In the genomic region with DNA sequence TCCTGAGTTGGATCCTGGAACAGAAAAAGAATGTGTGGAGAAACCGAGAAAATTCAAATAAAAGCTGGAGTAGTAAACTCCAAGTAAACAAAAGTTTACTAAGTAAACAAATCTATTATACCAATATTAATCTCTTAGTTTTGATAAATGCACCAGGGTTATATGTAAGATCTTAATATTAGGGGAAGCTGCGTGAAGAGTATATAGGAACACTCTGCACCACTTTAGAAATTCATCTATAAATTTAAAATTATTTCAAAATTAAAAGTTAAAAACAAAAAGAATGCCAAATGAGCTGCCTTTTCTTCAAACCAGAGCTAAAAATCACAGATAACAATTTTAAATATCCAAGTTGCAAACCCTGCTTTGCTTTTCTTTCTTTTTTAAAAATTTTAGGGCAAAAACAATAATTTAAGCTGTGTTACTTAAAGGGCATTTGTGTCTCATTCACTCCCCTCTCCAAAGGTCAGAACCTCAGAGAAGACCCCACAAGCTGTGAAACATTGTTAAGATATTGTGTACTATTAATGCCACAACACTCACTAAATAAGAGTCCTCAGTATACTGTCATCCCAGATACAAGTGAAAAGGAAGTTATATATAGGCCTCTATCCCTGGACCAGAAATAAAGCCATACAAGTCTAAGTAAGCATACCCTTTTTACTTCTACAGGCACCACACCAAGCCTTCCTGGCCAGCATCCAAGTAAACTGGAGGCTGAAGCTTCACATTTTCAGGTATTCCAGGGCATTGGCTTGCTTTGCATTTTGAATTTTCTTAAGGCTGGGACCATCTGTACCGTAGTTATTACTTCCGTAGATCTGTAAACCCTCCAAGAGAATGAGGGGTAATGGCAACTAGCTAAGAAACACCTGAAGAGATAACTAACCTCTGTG, we compare ENCODE assay signal across 19 cellular contexts. TPM values are rescaled to one million over a fixed set of nuclear protein-coding genes. Genes with fewer than 3 reads are reported as not detected.
DNase-seq lines count a peak whose midpoint lies in the region; ATAC-seq and TF ChIP-seq lines count a peak whose summit lies in the region.
"Had no signal": no experiment of that assay in that cellular context is flagged by ENCODE, and none has a peak within 500 bp of the region (broad histone marks: within the 10 kb centered on the region; RNA-seq: fewer than 3 reads in every experiment).

No MANE protein-coding gene starts in this region.

- ATAC-seq in heart right ventricle (peak in 6 of 8 donors; percentile 32 to 61 (median 50)), left cardiac atrium (no peak), GM18867 (IDR thresholded peaks at IDR 0.05; ENCODE audit: unreplicated experiment) (no peak), HG03175 (IDR thresholded peaks at IDR 0.05; ENCODE audit: unreplicated experiment) (no peak)
- ATAC-seq: PC-3 had no signal

- peaks cover 6 to 69% (median 44%) of the 10 kb centered on the region in 9 donors for H3K4me1 ChIP-seq in heart right ventricle
- H3K4me1 ChIP-seq in thyroid gland: peaks cover 2 to 5% of the 10 kb centered on the region in 2 donors
- H3K4me1 ChIP-seq: BE2C, HAP-1 had no signal

- DNase-seq in heart right ventricle (no peak), left cardiac atrium (no peak), M059J (ENCODE audit: low read depth) (peak; percentile 12), medulla oblongata (ENCODE audit: extremely low spot score) (peak; percentile 29), thyroid gland (peak; percentile 57 to 61)
- DNase-seq: BE2C; Calu3; CD4-positive, alpha-beta memory T cell; DMS79; KG1; NCI-H1048; NCI-H226; NCI-H748 treated with DMSO at 0.1 percent for 48 hours; PC-3; SW 1271 had no signal

- intact Hi-C loops in heart right ventricle (cut with DNase I) (loop anchor here in 1 of 10 donors (10.0 kb wide), 1 partner anchor 46 kb away; no protein-coding TSS in a partner anchor), left cardiac atrium (cut with DNase I) (loop anchor here in 1 of 2 donors (10.0 kb wide), 1 partner anchor 226 kb away; the partner anchor contains the start of gene LZTS3), thyroid gland (cut with DNase I) (loop anchor here (10.0 kb wide), 1 partner anchor 196 kb away; the partner anchor contains the start of genes DDRGK1 and ITPA)

- H3K9me3 ChIP-seq in heart right ventricle (peaks cover 0 to 10% (median 0%) of the 10 kb centered on the region in 11 donors), thyroid gland (no peaks in the 10 kb centered on the region)
- H3K9me3 ChIP-seq: BE2C, HAP-1 had no signal

- WGBS in heart right ventricle, 2 donors: 88 to 89% methylated on average over 4 of the region's 4 CpGs
- 85 to 90% methylated on average over 4 of the region's 4 CpGs for WGBS in thyroid gland, 2 donors

- TF ChIP-seq POLR2A in thyroid gland (IDR thresholded peaks at IDR 0.05): no peak

- TF ChIP-seq CTCF in heart right ventricle (IDR thresholded peaks at IDR 0.05): no peak
- no peak for TF ChIP-seq CTCF in thyroid gland (IDR thresholded peaks at IDR 0.05)

- H3K27me3 ChIP-seq in heart right ventricle (no peaks in the 10 kb centered on the region), thyroid gland (no peaks in the 10 kb centered on the region)
- H3K27me3 ChIP-seq: BE2C had no signal

- H3K36me3 ChIP-seq in heart right ventricle (no peaks in the 10 kb centered on the region), thyroid gland (no peaks in the 10 kb centered on the region)
- H3K36me3 ChIP-seq: BE2C, HAP-1 had no signal

- H3K27ac ChIP-seq in heart right ventricle (peak overlapping the region in 7 of 10 donors; percentile 13 to 79 (median 54)), thyroid gland (no peak overlapping the region)
- H3K27ac ChIP-seq: RWPE1 had no signal

- H3K4me3 ChIP-seq in heart right ventricle (no peak overlapping the region), thyroid gland (replicated peaks in 1 of 3) (no peak overlapping the region)
- H3K4me3 ChIP-seq: HAP-1 had no signal

RNA-seq across cellular contexts. Expression of gene DNAAF9, which starts 7.0 kb away (rescaled TPM):
- total RNA-seq in heart right ventricle (10 to 100 TPM; 15.8 to 32.2 (median 25.2) TPM), left cardiac atrium (10 to 100 TPM; 17.2 TPM), thyroid gland (10 to 100 TPM; 18.0 to 29.8 (median 22.5) TPM)
- polyA plus RNA-seq in heart right ventricle: 10 to 100 TPM in 1 of 2 donors, 1 to 10 TPM in 1; 6.4 to 13.9 TPM
- total RNA-seq in M059J (2014; rRNA removed; shearing (Covaris generic)): 3.0 and 7.6 TPM in 2 replicates

Comparison
In these comparisons a context has a peak if more than half of its experiments do, and no peak if none do; other contexts are left out.
1. ATAC-seq: peak in heart right ventricle (6 of 8); none in left cardiac atrium (0 of 2), GM18867 (single experiment) and HG03175 (single experiment).
2. DNase-seq: peak in M059J (single experiment), medulla oblongata (single experiment) and thyroid gland (2 of 2); none in heart right ventricle (0 of 2) and left cardiac atrium (single experiment).
3. H3K27ac ChIP-seq: peak in heart right ventricle (7 of 10); none in thyroid gland (0 of 3).